In genomic region chr12:132798836-132799235, GRCh38 we compare ENCODE assay signal across 19 cellular contexts. TPM values are rescaled to one million over a fixed set of nuclear protein-coding genes. Genes with fewer than 3 reads are reported as not detected.
DNase-seq lines count a peak whose midpoint lies in the region; ATAC-seq and TF ChIP-seq lines count a peak whose summit lies in the region.
"Had no signal": no experiment of that assay in that cellular context is flagged by ENCODE, and none has a peak within 500 bp of the region (broad histone marks: within the 10 kb centered on the region; RNA-seq: fewer than 3 reads in every experiment).

No MANE protein-coding gene starts in this region.

- H3K9me1 ChIP-seq in IMR-90 (ENCODE audit: insufficient read depth, low read length), result no peaks in the 10 kb centered on the region

- H3K56ac ChIP-seq in IMR-90 (ENCODE audit: extremely low read depth, insufficient read depth, low read length) (no peak overlapping the region), mesendoderm (ENCODE audit: low read length) (no peak overlapping the region)

- WGBS in IMR-90 (ENCODE audit: extremely low coverage in 2 of 2, insufficient read length in 1 of 2), 2 experiments, result 97% methylated on average over 9 of the region's 15 CpGs; no CpG with 5 or more reads in 1 of the 2 experiments
- no CpG with 5 or more reads among the region's 15 CpGs for WGBS in mesendoderm (ENCODE audit: extremely low coverage, insufficient coverage, low lambda C conversion rate)
- WGBS in trophoblast cell (ENCODE audit: extremely low coverage, insufficient coverage, insufficient read length), result no CpG with 5 or more reads among the region's 15 CpGs

- peak overlapping the region; percentile 57 for H3K27ac Mint-ChIP-seq in activated CD4-positive, alpha-beta T cell treated with anti-CD3 and anti-CD28 coated beads, Interleukin-2, amount 10 ng/mL, durations not matched to agents 7 days and 5 days
- H3K27ac Mint-ChIP-seq: B cell; CD4-positive, CD25-positive, alpha-beta regulatory T cell; CD8-positive, alpha-beta T cell; HFFc6 had no signal

- in situ Hi-C loops in IMR-90 (cut with MboI; ENCODE audit: low sequenced_read_pairs), result no loop called here

- H3K14ac ChIP-seq in IMR-90 (replicated peaks; ENCODE audit: low read depth, low read length) (no peak overlapping the region), trophoblast cell (ENCODE audit: low read length) (no peak overlapping the region)

- H3K79me1 ChIP-seq in IMR-90 (ENCODE audit: low read depth in 1 of 2, low read length in 2 of 2) (peaks cover 17 to 61% of the 10 kb centered on the region in 2 experiments), mesendoderm (ENCODE audit: low read length) (no peaks in the 10 kb centered on the region), trophoblast cell (ENCODE audit: low read length) (no peaks in the 10 kb centered on the region)

- H2AK9ac ChIP-seq in IMR-90 (replicated peaks; ENCODE audit: low read depth, low read length, poor library complexity), result no peak overlapping the region

- H4K8ac ChIP-seq in IMR-90 (ENCODE audit: low read depth in 2 of 2, low read length in 2 of 2) (no peak overlapping the region), mesendoderm (ENCODE audit: low read depth, low read length) (no peak overlapping the region), trophoblast cell (ENCODE audit: low read depth, low read length) (no peak overlapping the region)

- H3K9me3 Mint-ChIP-seq in activated CD4-positive, alpha-beta T cell treated with anti-CD3 and anti-CD28 coated beads, Interleukin-2, amount 10 ng/mL, durations not matched to agents 7 days and 5 days, result no peaks in the 10 kb centered on the region
- H3K9me3 Mint-ChIP-seq: CD4-positive, CD25-positive, alpha-beta regulatory T cell; CD8-positive, alpha-beta T cell; HFFc6 had no signal

- no peak for ATAC-seq in IMR-90 (ENCODE audit: low read depth)
- ATAC-seq: CD8-positive, alpha-beta T cell had no signal

- TF ChIP-seq POLR2A in IMR-90 (IDR thresholded peaks at IDR 0.05; ENCODE audit: low read depth, low read length), result no peak

- DNase-seq in activated CD4-positive, alpha-beta T cell treated with anti-CD3 and anti-CD28 coated beads, Interleukin-2, amount 10 ng/mL, durations not matched to agents 7 days and 5 days, result no peak
- no peak for DNase-seq in activated CD4-positive, alpha-beta T cell treated with anti-CD3 and anti-CD28 coated beads for 1 hour
- DNase-seq in IMR-90 (no peak), mesendoderm (no peak), trophoblast cell (peak; percentile 72 to 79), NOMO-1 (lab: John Stamatoyannopoulos, UW; ENCODE audit: unreplicated experiment in 2 of 2) (no peak), NCI-H526 treated with DMSO at 0.1 percent for 48 hours (lab: John Stamatoyannopoulos, UW) (no peak)
- DNase-seq: Caco-2; CD4-positive, CD25-positive, alpha-beta regulatory T cell; CD8-positive, alpha-beta T cell; DMS153; DND-41; GOT3; HFFc6 had no signal

- H4K91ac ChIP-seq in IMR-90 (ENCODE audit: insufficient read depth, low read depth, low read length) (no peak overlapping the region), trophoblast cell (ENCODE audit: low read depth, low read length) (no peak overlapping the region)

- H4K5ac ChIP-seq in IMR-90 (ENCODE audit: low read depth, low read length) (no peak overlapping the region), mesendoderm (ENCODE audit: low read length) (no peak overlapping the region)

- no peak for TF ChIP-seq CTCF in IMR-90 (conservative IDR thresholded peaks at IDR 0.05; ENCODE audit: low read depth, low read length)

- no peak overlapping the region for H2BK120ac ChIP-seq in IMR-90 (ENCODE audit: low read depth, low read length)
- H2BK120ac ChIP-seq in mesendoderm (ENCODE audit: low read depth, low read length), result no peak overlapping the region
- no peak overlapping the region for H2BK120ac ChIP-seq in trophoblast cell (ENCODE audit: insufficient read depth, low read length, poor library complexity)

- POLR2A ChIA-PET in activated CD4-positive, alpha-beta T cell treated with anti-CD3 and anti-CD28 coated beads, Interleukin-2, amount 10 ng/mL, durations not matched to agents 7 days and 5 days (lab: Charles Lee), result no interaction called here
- POLR2A ChIA-PET in IMR-90 (lab: Charles Lee; ENCODE audit: unreplicated experiment), result no interaction called here

- H3K27ac ChIP-seq in IMR-90 (ENCODE audit: insufficient read depth, low read length) (no peak overlapping the region), mesendoderm (ENCODE audit: low read depth, low read length) (no peak overlapping the region), trophoblast cell (ENCODE audit: low read depth, low read length) (no peak overlapping the region)
- H3K27ac ChIP-seq: 22Rv1, BLaER1, C4-2B had no signal

- H3K27me3 ChIP-seq in IMR-90 (ENCODE audit: control insufficient read depth, insufficient read depth, low read length) (no peaks in the 10 kb centered on the region), mesendoderm (ENCODE audit: insufficient read depth, low read length, poor library complexity) (no peaks in the 10 kb centered on the region), trophoblast cell (ENCODE audit: insufficient read depth, low read length) (no peaks in the 10 kb centered on the region)
- H3K27me3 ChIP-seq: BLaER1 had no signal

- H2BK5ac ChIP-seq in IMR-90 (ENCODE audit: low read depth, low read length, poor library complexity, severe bottlenecking), result no peak overlapping the region
- H2BK5ac ChIP-seq in mesendoderm (ENCODE audit: low read length), result no peak overlapping the region
- no peak overlapping the region for H2BK5ac ChIP-seq in trophoblast cell (ENCODE audit: low read depth, low read length, poor library complexity)

- H2BK12ac ChIP-seq in trophoblast cell (ENCODE audit: low read length), result no peak overlapping the region

- H3K4ac ChIP-seq in IMR-90 (ENCODE audit: low read depth, low read length) (no peak overlapping the region), mesendoderm (ENCODE audit: low read depth, low read length) (no peak overlapping the region), trophoblast cell (ENCODE audit: low read depth, low read length) (no peak overlapping the region)

- no peaks in the 10 kb centered on the region for H3K27me3 Mint-ChIP-seq in activated CD4-positive, alpha-beta T cell treated with anti-CD3 and anti-CD28 coated beads, Interleukin-2, amount 10 ng/mL, durations not matched to agents 7 days and 5 days
- H3K27me3 Mint-ChIP-seq: B cell; CD4-positive, CD25-positive, alpha-beta regulatory T cell had no signal

- H3K36me3 ChIP-seq in IMR-90 (ENCODE audit: control insufficient read depth, insufficient read depth, low read length) (peaks cover 79% of the 10 kb centered on the region), mesendoderm (ENCODE audit: control insufficient read depth, insufficient read depth, low read length) (peaks cover 30% of the 10 kb centered on the region), trophoblast cell (ENCODE audit: control insufficient read depth in 1 of 2, insufficient read depth in 2 of 2, low read length in 2 of 2) (peaks cover 83 to 86% of the 10 kb centered on the region in 2 experiments)

- no peak overlapping the region for H2AK5ac ChIP-seq in IMR-90 (ENCODE audit: low read depth, low read length)
- H2AK5ac ChIP-seq in mesendoderm (ENCODE audit: low read length), result no peak overlapping the region
- no peak overlapping the region for H2AK5ac ChIP-seq in trophoblast cell (ENCODE audit: low read length)

- no peaks in the 10 kb centered on the region for H3K4me1 Mint-ChIP-seq in activated CD4-positive, alpha-beta T cell treated with anti-CD3 and anti-CD28 coated beads, Interleukin-2, amount 10 ng/mL, durations not matched to agents 7 days and 5 days
- H3K4me1 Mint-ChIP-seq: B cell had no signal

- H3K23ac ChIP-seq in IMR-90 (ENCODE audit: low read depth, low read length) (no peak overlapping the region), mesendoderm (ENCODE audit: low read length) (peak overlapping the region; percentile 45), trophoblast cell (ENCODE audit: low read length) (no peak overlapping the region)

- no peak overlapping the region for H2BK20ac ChIP-seq in IMR-90 (ENCODE audit: low read depth, low read length)

- H4K20me1 ChIP-seq in IMR-90 (ENCODE audit: insufficient read depth, low read length), result peaks cover 51% of the 10 kb centered on the region

- H3K9ac ChIP-seq in IMR-90 (ENCODE audit: low read depth, low read length), result no peak overlapping the region
- no peak overlapping the region for H3K9ac ChIP-seq in mesendoderm (ENCODE audit: low read length)
- H3K9ac ChIP-seq in trophoblast cell (ENCODE audit: low read length), result no peak overlapping the region
- H3K9ac ChIP-seq: BLaER1 had no signal

- no peak overlapping the region for H3K18ac ChIP-seq in IMR-90 (ENCODE audit: low read depth, low read length)
- H3K18ac ChIP-seq in mesendoderm (ENCODE audit: low read length), result no peak overlapping the region
- H3K18ac ChIP-seq in trophoblast cell (ENCODE audit: low read length), result no peak overlapping the region

- H3K4me1 ChIP-seq in IMR-90 (ENCODE audit: control insufficient read depth, insufficient read depth, low read length), result no peaks in the 10 kb centered on the region
- no peaks in the 10 kb centered on the region for H3K4me1 ChIP-seq in mesendoderm (ENCODE audit: control insufficient read depth, low read depth, low read length)
- no peaks in the 10 kb centered on the region for H3K4me1 ChIP-seq in trophoblast cell (ENCODE audit: control insufficient read depth in 1 of 2, insufficient read depth in 2 of 2, low read length in 2 of 2)
- H3K4me1 ChIP-seq: BLaER1, Caco-2, HAP-1 had no signal

- dilution Hi-C loops in IMR-90 (cut with HindIII; ENCODE audit: low sequenced_read_pairs, unreplicated experiment), result no loop called here

- no peak for TF ChIP-seq RAD21 in IMR-90 (IDR thresholded peaks at IDR 0.05; ENCODE audit: low read length)

- H2BK15ac ChIP-seq in IMR-90 (ENCODE audit: low read depth, low read length) (no peak overlapping the region), mesendoderm (replicated peaks; ENCODE audit: low read depth) (no peak overlapping the region)

- H3K9me3 ChIP-seq in IMR-90 (ENCODE audit: control insufficient read depth, insufficient read depth, low read length) (no peaks in the 10 kb centered on the region), trophoblast cell (ENCODE audit: insufficient read depth, low read depth, low read length) (no peaks in the 10 kb centered on the region)
- H3K9me3 ChIP-seq: BLaER1, Caco-2, HAP-1 had no signal

- CTCF ChIA-PET in activated CD4-positive, alpha-beta T cell treated with anti-CD3 and anti-CD28 coated beads, Interleukin-2, amount 10 ng/mL, durations not matched to agents 7 days and 5 days (lab: Charles Lee), result interaction anchor here (1.0 kb wide), 1 partner anchor 138 kb away, joined by 5 read pairs; no protein-coding TSS in a partner anchor
- CTCF ChIA-PET in IMR-90 (lab: Yijun Ruan, JAX), result no interaction called here

- H3K79me2 ChIP-seq in mesendoderm (ENCODE audit: control insufficient read depth, insufficient read depth, low read length) (no peaks in the 10 kb centered on the region), trophoblast cell (ENCODE audit: control insufficient read depth, insufficient read depth, low read length, poor library complexity) (no peaks in the 10 kb centered on the region)

- H2AFZ ChIP-seq in IMR-90 (replicated peaks; ENCODE audit: low read length, poor library complexity), result peak overlapping the region; percentile 2
- no peak overlapping the region for H2AFZ ChIP-seq in trophoblast cell (ENCODE audit: insufficient read depth, low read length, poor library complexity)

- H3K4me2 ChIP-seq in IMR-90 (ENCODE audit: low read depth, low read length) (no peak overlapping the region), mesendoderm (ENCODE audit: low read length) (no peak overlapping the region), trophoblast cell (ENCODE audit: low read length) (no peak overlapping the region)
- H3K4me2 ChIP-seq: BLaER1 had no signal

- BruUV-seq in IMR-90 (replicated peaks; lab: Mats Ljungman, UMichigan), result no TSS peak

- no peak overlapping the region for H3K4me3 ChIP-seq in IMR-90 (ENCODE audit: insufficient read depth, low read depth, low read length)
- H3K4me3 ChIP-seq in mesendoderm (ENCODE audit: low read length), result no peak overlapping the region
- H3K4me3 ChIP-seq in trophoblast cell (ENCODE audit: low read depth, low read length), result no peak overlapping the region
- H3K4me3 ChIP-seq: BLaER1, HAP-1 had no signal

- H3K4me3 Mint-ChIP-seq in activated CD4-positive, alpha-beta T cell treated with anti-CD3 and anti-CD28 coated beads, Interleukin-2, amount 10 ng/mL, durations not matched to agents 7 days and 5 days, result no peak overlapping the region
- H3K4me3 Mint-ChIP-seq: B cell; CD4-positive, CD25-positive, alpha-beta regulatory T cell; CD8-positive, alpha-beta T cell; HFFc6 had no signal

- H3K36me3 Mint-ChIP-seq in activated CD4-positive, alpha-beta T cell treated with anti-CD3 and anti-CD28 coated beads, Interleukin-2, amount 10 ng/mL, durations not matched to agents 7 days and 5 days (ENCODE audit: low read depth), result peaks cover 63% of the 10 kb centered on the region

- intact Hi-C loops in IMR-90 (cut with micrococcal nuclease), result no loop called here

- H4K12ac ChIP-seq in trophoblast cell (ENCODE audit: low read depth, low read length), result no peak overlapping the region

RNA-seq across cellular contexts. Expression of gene GOLGA3, which starts 29.8 kb away (rescaled TPM):
- 10 to 100 TPM; 43.9 to 51.4 TPM for total RNA-seq in activated CD4-positive, alpha-beta T cell treated with anti-CD3 and anti-CD28 coated beads, Interleukin-2, amount 10 ng/mL, durations not matched to agents 7 days and 5 days
- total RNA-seq in IMR-90 (2012; rRNA removed), result 99.8 and 102 TPM in 2 replicates
- 39.6 and 41.1 TPM in 2 replicates for polyA plus RNA-seq in IMR-90 (2012; rRNA removed)
- 28.7 and 29.9 TPM in 2 replicates for polyA plus RNA-seq in IMR-90 (2012; cell fraction: cytosol; rRNA removed)
- 62.0 and 68.6 TPM in 2 replicates for polyA plus RNA-seq in IMR-90 (2012; cell fraction: nucleus; rRNA removed; ENCODE audit: low replicate concordance)
- 10.4 TPM for polyA plus RNA-seq in mesendoderm (2013, experiment 1 of 2)
- 9.6 TPM for polyA plus RNA-seq in mesendoderm (2013, experiment 2 of 2)
- 24.5 and 26.4 TPM in 2 replicates for polyA plus RNA-seq in trophoblast cell (2013)

RNA-seq across cellular contexts. Expression of gene ANKLE2, which starts 37.2 kb away (rescaled TPM):
- total RNA-seq in activated CD4-positive, alpha-beta T cell treated with anti-CD3 and anti-CD28 coated beads, Interleukin-2, amount 10 ng/mL, durations not matched to agents 7 days and 5 days, result 10 to 100 TPM; 86.6 to 95.5 TPM
- 63.4 and 66.4 TPM in 2 replicates for total RNA-seq in IMR-90 (2012; rRNA removed)
- 80.4 and 82.4 TPM in 2 replicates for polyA plus RNA-seq in IMR-90 (2012; rRNA removed)
- 21.2 and 34.0 TPM in 2 replicates for polyA plus RNA-seq in IMR-90 (2012; cell fraction: cytosol; rRNA removed)
- polyA plus RNA-seq in IMR-90 (2012; cell fraction: nucleus; rRNA removed; ENCODE audit: low replicate concordance), result 229 and 398 TPM in 2 replicates
- 32.4 TPM for polyA plus RNA-seq in mesendoderm (2013, experiment 1 of 2)
- 31.5 TPM for polyA plus RNA-seq in mesendoderm (2013, experiment 2 of 2)
- polyA plus RNA-seq in trophoblast cell (2013), result 46.0 and 50.2 TPM in 2 replicates

Comparison
In these comparisons a context has a peak if more than half of its experiments do, and no peak if none do; other contexts are left out.
1. DNase-seq: peak in trophoblast cell (2 of 2); none in activated CD4-positive, alpha-beta T cell treated with anti-CD3 and anti-CD28 coated beads, Interleukin-2, amount 10 ng/mL, durations not matched to agents 7 days and 5 days (single experiment), activated CD4-positive, alpha-beta T cell treated with anti-CD3 and anti-CD28 coated beads for 1 hour (single experiment), IMR-90 (single experiment), mesendoderm (single experiment), NOMO-1 (0 of 2) and NCI-H526 treated with DMSO at 0.1 percent for 48 hours (single experiment).